In the genomic region with DNA sequence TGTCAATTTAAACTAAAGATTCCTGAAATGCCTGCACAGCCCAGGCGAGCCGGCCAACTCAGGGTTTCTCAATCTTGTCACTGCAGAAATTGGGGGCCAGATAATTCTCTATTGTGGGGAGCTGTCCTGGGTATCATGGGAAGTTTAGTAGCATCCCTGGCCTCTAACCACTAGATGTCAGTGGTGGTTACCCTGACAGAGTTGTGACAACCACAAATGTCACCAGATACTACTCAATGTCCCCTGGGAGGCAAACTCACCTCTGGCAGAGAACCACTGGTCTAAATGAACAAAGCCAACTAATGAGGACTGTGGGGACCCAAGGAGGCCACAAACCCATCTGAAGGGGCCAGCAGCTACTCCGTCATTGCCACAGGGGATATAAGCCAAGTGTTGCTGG, we compare ENCODE assay signal across 8 cellular contexts.
DNase-seq lines count a peak whose midpoint lies in the region; ATAC-seq and TF ChIP-seq lines count a peak whose summit lies in the region.

No MANE protein-coding gene starts in this region.

- DNase-seq in COR-L47 (lab: John Stamatoyannopoulos, UW) = peak; percentile 23
- DNase-seq in NCI-H526 treated with DMSO at 0.1 percent for 48 hours (lab: John Stamatoyannopoulos, UW) = peak; percentile 7
- peak; percentile 7 for DNase-seq in activated gamma-delta T cell treated with anti-CD3 and anti-CD28 coated beads, Interleukin-2, amount 50 U/mL, for 16 hours (ENCODE audit: low read depth)
- no peak for DNase-seq in left ventricle myocardium inferior
- no peak for DNase-seq in sciatic nerve (ENCODE audit: low spot score)
- DNase-seq in dedifferentiated amniotic fluid mesenchymal stem cell (ENCODE audit: extremely low spot score) = no peak

- peaks cover 13% of the 10 kb centered on the region for H3K4me1 ChIP-seq in left ventricle myocardium inferior

- H3K4me3 ChIP-seq in left ventricle myocardium inferior = no peak overlapping the region

- intact Hi-C loops in left ventricle myocardium inferior (cut with micrococcal nuclease) = loop anchor here (5.0 kb wide), 1 partner anchor 61 kb away; no protein-coding TSS in a partner anchor
- intact Hi-C loops in sciatic nerve (cut with DNase I) = no loop called here

- H3K27ac ChIP-seq in left ventricle myocardium inferior (replicated peaks) = no peak overlapping the region

- H3K27me3 ChIP-seq in left ventricle myocardium inferior (ENCODE audit: low read depth) = peaks cover 29% of the 10 kb centered on the region

- TF ChIP-seq CTCF in left ventricle myocardium inferior (IDR thresholded peaks at IDR 0.05; ENCODE audit: borderline replicate concordance) = peak; percentile 75

- ATAC-seq in GM18520 (IDR thresholded peaks at IDR 0.05; ENCODE audit: unreplicated experiment) = peak; percentile 67
- peak; percentile 93 for ATAC-seq in HG03139 (IDR thresholded peaks at IDR 0.05; ENCODE audit: unreplicated experiment)
- ATAC-seq in sciatic nerve = peak; percentile 80

- no peaks in the 10 kb centered on the region for H3K36me3 ChIP-seq in left ventricle myocardium inferior

- H3K9me3 ChIP-seq in left ventricle myocardium inferior (replicated peaks) = peaks cover 6% of the 10 kb centered on the region

Comparison
In these comparisons a context has a peak if more than half of its experiments do, and no peak if none do; other contexts are left out.
1. DNase-seq: peak in COR-L47 (single experiment), NCI-H526 treated with DMSO at 0.1 percent for 48 hours (single experiment) and activated gamma-delta T cell treated with anti-CD3 and anti-CD28 coated beads, Interleukin-2, amount 50 U/mL, for 16 hours (single experiment); none in left ventricle myocardium inferior (single experiment), sciatic nerve (single experiment) and dedifferentiated amniotic fluid mesenchymal stem cell (single experiment).
2. Peak in every context shown above with its lines, with median percentiles within 50 percentile points of each other: ATAC-seq.